23 cellular contexts compared by ENCODE assay signal in genomic region chr14:75510547-75510946, GRCh38. TPM values are rescaled to one million over a fixed set of nuclear protein-coding genes. Genes with fewer than 3 reads are reported as not detected.
DNase-seq lines count a peak whose midpoint lies in the region; ATAC-seq, FAIRE-seq and TF ChIP-seq lines count a peak whose summit lies in the region.
"Had no signal": no experiment of that assay in that cellular context is flagged by ENCODE, and none has a peak within 500 bp of the region (broad histone marks: within the 10 kb centered on the region; RNA-seq: fewer than 3 reads in every experiment).

No MANE protein-coding gene starts in this region.

- no peak for TF ChIP-seq RAD21 in A549 (conservative IDR thresholded peaks at IDR 0.05 in 1 of 2, IDR thresholded peaks at IDR 0.05 in 1 of 2)

- ATAC-seq in A549 (no peak), HG03342 (IDR thresholded peaks at IDR 0.05; ENCODE audit: unreplicated experiment) (no peak), esophagus mucosa (no peak)
- ATAC-seq in stimulated activated effector memory CD8-positive, alpha-beta T cell treated with anti-CD3 and anti-CD28 coated beads, Interleukin-12 subunit alpha, Interleukin-12 subunit beta, amount 100 ng/mL, for 72 hours: peak; percentile 59
- ATAC-seq: PC-3 had no signal

- peaks cover 15% of the 10 kb centered on the region for H3K36me3 Mint-ChIP-seq in activated CD4-positive, alpha-beta memory T cell treated with anti-CD3 and anti-CD28 coated beads for 36 hours
- peaks cover 21% of the 10 kb centered on the region for H3K36me3 Mint-ChIP-seq in activated CD4-positive, alpha-beta memory T cell treated with anti-CD3 and anti-CD28 coated beads, Interleukin-2, amount 10 ng/mL, durations not matched to agents 7 days and 5 days (ENCODE audit: low read depth)
- H3K36me3 Mint-ChIP-seq in activated T-helper 1 cell treated with anti-CD3 and anti-CD28 coated beads, Interleukin-12 subunit alpha, Interleukin-12 subunit beta, Interleukin-2, Interleukin-4 antibody, amounts not matched to agents 30 ng/mL and 10 ng/mL and 1 ng/mL, durations not matched to agents 14 hours and 24 hours and 36 hours (ENCODE audit: low read depth): peaks cover 15% of the 10 kb centered on the region
- no peaks in the 10 kb centered on the region for H3K36me3 Mint-ChIP-seq in stimulated activated effector memory CD8-positive, alpha-beta T cell treated with anti-CD3 and anti-CD28 coated beads, Interleukin-12 subunit alpha, Interleukin-12 subunit beta, amount 100 ng/mL, for 72 hours
- H3K36me3 Mint-ChIP-seq: IgD-negative memory B cell had no signal

- TF ChIP-seq CTCF in A549 (IDR thresholded peaks at IDR 0.05): no peak

- no peaks in the 10 kb centered on the region for H3K27me3 Mint-ChIP-seq in activated CD4-positive, alpha-beta memory T cell treated with anti-CD3 and anti-CD28 coated beads for 36 hours
- no peaks in the 10 kb centered on the region for H3K27me3 Mint-ChIP-seq in activated CD4-positive, alpha-beta memory T cell treated with anti-CD3 and anti-CD28 coated beads, Interleukin-2, amount 10 ng/mL, durations not matched to agents 7 days and 5 days
- H3K27me3 Mint-ChIP-seq in activated T-helper 1 cell treated with anti-CD3 and anti-CD28 coated beads, Interleukin-12 subunit alpha, Interleukin-12 subunit beta, Interleukin-2, Interleukin-4 antibody, amounts not matched to agents 30 ng/mL and 10 ng/mL and 1 ng/mL, durations not matched to agents 14 hours and 24 hours and 36 hours (ENCODE audit: insufficient read depth): no peaks in the 10 kb centered on the region
- H3K27me3 Mint-ChIP-seq: IgD-negative memory B cell had no signal

- POLR2A ChIA-PET in activated CD4-positive, alpha-beta memory T cell treated with anti-CD3 and anti-CD28 coated beads for 36 hours (lab: Charles Lee): no interaction called here
- POLR2A ChIA-PET in activated CD4-positive, alpha-beta memory T cell treated with anti-CD3 and anti-CD28 coated beads, Interleukin-2, amount 10 ng/mL, durations not matched to agents 7 days and 5 days (lab: Charles Lee): no interaction called here
- POLR2A ChIA-PET in A549 (lab: Yijun Ruan, JAX): no interaction called here

- peaks cover 42% of the 10 kb centered on the region for H3K4me1 Mint-ChIP-seq in activated CD4-positive, alpha-beta memory T cell treated with anti-CD3 and anti-CD28 coated beads for 36 hours (ENCODE audit: low read depth)
- peaks cover 21% of the 10 kb centered on the region for H3K4me1 Mint-ChIP-seq in activated CD4-positive, alpha-beta memory T cell treated with anti-CD3 and anti-CD28 coated beads, Interleukin-2, amount 10 ng/mL, durations not matched to agents 7 days and 5 days
- peaks cover 34% of the 10 kb centered on the region for H3K4me1 Mint-ChIP-seq in activated T-helper 1 cell treated with anti-CD3 and anti-CD28 coated beads, Interleukin-12 subunit alpha, Interleukin-12 subunit beta, Interleukin-2, Interleukin-4 antibody, amounts not matched to agents 30 ng/mL and 10 ng/mL and 1 ng/mL, durations not matched to agents 14 hours and 24 hours and 36 hours (ENCODE audit: low read depth)
- H3K4me1 Mint-ChIP-seq in stimulated activated effector memory CD8-positive, alpha-beta T cell treated with anti-CD3 and anti-CD28 coated beads, Interleukin-12 subunit alpha, Interleukin-12 subunit beta, amount 100 ng/mL, for 72 hours: peaks cover 44% of the 10 kb centered on the region

- 100% methylated on average over 1 of the region's 1 CpG for WGBS in A549 (ENCODE audit: missing lambda C conversion rate)

- peaks cover 34% of the 10 kb centered on the region for H3K9me3 ChIP-seq in A549

- CTCF ChIA-PET in activated CD4-positive, alpha-beta memory T cell treated with anti-CD3 and anti-CD28 coated beads for 36 hours (lab: Charles Lee): interaction anchor here (1.8 kb wide), 1 partner anchor 202 kb away, joined by 4 read pairs; no protein-coding TSS in a partner anchor
- CTCF ChIA-PET in activated CD4-positive, alpha-beta memory T cell treated with anti-CD3 and anti-CD28 coated beads, Interleukin-2, amount 10 ng/mL, durations not matched to agents 7 days and 5 days (lab: Charles Lee): no interaction called here
- CTCF ChIA-PET in A549 (lab: Yijun Ruan, JAX): no interaction called here

- no peak for TF ChIP-seq EP300 in A549 (IDR thresholded peaks at IDR 0.05)

- no peak overlapping the region for H3K4me2 ChIP-seq in A549

- peak; percentile 73 for FAIRE-seq in A549 (lab: Jason Lieb, UNC)
- FAIRE-seq: HTR-8/SVneo had no signal

- DNase-seq in activated CD4-positive, alpha-beta memory T cell treated with anti-CD3 and anti-CD28 coated beads for 36 hours: no peak
- DNase-seq in activated CD4-positive, alpha-beta memory T cell treated with anti-CD3 and anti-CD28 coated beads, Interleukin-2, amount 10 ng/mL, durations not matched to agents 7 days and 5 days: no peak
- DNase-seq in A549 (ENCODE audit: low read depth in 1 of 2, low spot score in 1 of 2): no peak
- DNase-seq in activated T-helper 1 cell treated with anti-CD3 and anti-CD28 coated beads, Interleukin-12 subunit alpha, Interleukin-12 subunit beta, Interleukin-2, Interleukin-4 antibody, amounts not matched to agents 30 ng/mL and 10 ng/mL and 1 ng/mL, durations not matched to agents 14 hours and 24 hours and 36 hours (ENCODE audit: low spot score): no peak
- DNase-seq in stimulated activated effector memory CD8-positive, alpha-beta T cell treated with anti-CD3 and anti-CD28 coated beads, Interleukin-12 subunit alpha, Interleukin-12 subunit beta, amount 100 ng/mL, for 72 hours (ENCODE audit: low spot score in 2 of 2): no peak
- DNase-seq: C1 segment of cervical spinal cord, DMS79 treated with DMSO at 0.1 percent for 48 hours, HCEC 1CT, Kasumi-1, MM.1S, NCI-H2029, NCI-H2171 treated with DMSO at 0.1 percent for 48 hours, NCI-H748 treated with DMSO at 0.1 percent for 48 hours, PC-3 had no signal

- H3K4me3 Mint-ChIP-seq in activated CD4-positive, alpha-beta memory T cell treated with anti-CD3 and anti-CD28 coated beads for 36 hours: no peak overlapping the region
- H3K4me3 Mint-ChIP-seq in activated CD4-positive, alpha-beta memory T cell treated with anti-CD3 and anti-CD28 coated beads, Interleukin-2, amount 10 ng/mL, durations not matched to agents 7 days and 5 days: no peak overlapping the region
- no peak overlapping the region for H3K4me3 Mint-ChIP-seq in activated T-helper 1 cell treated with anti-CD3 and anti-CD28 coated beads, Interleukin-12 subunit alpha, Interleukin-12 subunit beta, Interleukin-2, Interleukin-4 antibody, amounts not matched to agents 30 ng/mL and 10 ng/mL and 1 ng/mL, durations not matched to agents 14 hours and 24 hours and 36 hours
- no peak overlapping the region for H3K4me3 Mint-ChIP-seq in stimulated activated effector memory CD8-positive, alpha-beta T cell treated with anti-CD3 and anti-CD28 coated beads, Interleukin-12 subunit alpha, Interleukin-12 subunit beta, amount 100 ng/mL, for 72 hours

- TF ChIP-seq POLR2A in A549 (IDR thresholded peaks at IDR 0.05; ENCODE audit: low read length): no peak

- peaks cover 28% of the 10 kb centered on the region for H3K9me3 Mint-ChIP-seq in activated CD4-positive, alpha-beta memory T cell treated with anti-CD3 and anti-CD28 coated beads for 36 hours
- H3K9me3 Mint-ChIP-seq in activated CD4-positive, alpha-beta memory T cell treated with anti-CD3 and anti-CD28 coated beads, Interleukin-2, amount 10 ng/mL, durations not matched to agents 7 days and 5 days: peaks cover 28% of the 10 kb centered on the region
- H3K9me3 Mint-ChIP-seq in activated T-helper 1 cell treated with anti-CD3 and anti-CD28 coated beads, Interleukin-12 subunit alpha, Interleukin-12 subunit beta, Interleukin-2, Interleukin-4 antibody, amounts not matched to agents 30 ng/mL and 10 ng/mL and 1 ng/mL, durations not matched to agents 14 hours and 24 hours and 36 hours: peaks cover 43% of the 10 kb centered on the region
- peaks cover 24% of the 10 kb centered on the region for H3K9me3 Mint-ChIP-seq in stimulated activated effector memory CD8-positive, alpha-beta T cell treated with anti-CD3 and anti-CD28 coated beads, Interleukin-12 subunit alpha, Interleukin-12 subunit beta, amount 100 ng/mL, for 72 hours

- intact Hi-C loops in activated CD4-positive, alpha-beta memory T cell treated with anti-CD3 and anti-CD28 coated beads for 36 hours (cut with micrococcal nuclease): loop anchor here (1.0 kb wide), 1 partner anchor 17 kb away; no protein-coding TSS in a partner anchor
- intact Hi-C loops in activated T-helper 1 cell treated with anti-CD3 and anti-CD28 coated beads, Interleukin-12 subunit alpha, Interleukin-12 subunit beta, Interleukin-2, Interleukin-4 antibody, amounts not matched to agents 30 ng/mL and 10 ng/mL and 1 ng/mL, durations not matched to agents 14 hours and 24 hours and 36 hours (cut with micrococcal nuclease): loop anchor here (1.0 kb wide), 1 partner anchor 12 kb away; the partner anchor contains the start of gene BATF

- peak overlapping the region; percentile 45 for H3K27ac Mint-ChIP-seq in activated CD4-positive, alpha-beta memory T cell treated with anti-CD3 and anti-CD28 coated beads for 36 hours
- no peak overlapping the region for H3K27ac Mint-ChIP-seq in activated CD4-positive, alpha-beta memory T cell treated with anti-CD3 and anti-CD28 coated beads, Interleukin-2, amount 10 ng/mL, durations not matched to agents 7 days and 5 days
- peak overlapping the region; percentile 31 for H3K27ac Mint-ChIP-seq in activated T-helper 1 cell treated with anti-CD3 and anti-CD28 coated beads, Interleukin-12 subunit alpha, Interleukin-12 subunit beta, Interleukin-2, Interleukin-4 antibody, amounts not matched to agents 30 ng/mL and 10 ng/mL and 1 ng/mL, durations not matched to agents 14 hours and 24 hours and 36 hours
- H3K27ac Mint-ChIP-seq in stimulated activated effector memory CD8-positive, alpha-beta T cell treated with anti-CD3 and anti-CD28 coated beads, Interleukin-12 subunit alpha, Interleukin-12 subunit beta, amount 100 ng/mL, for 72 hours: peak overlapping the region; percentile 74
- H3K27ac Mint-ChIP-seq: IgD-negative memory B cell had no signal

- H3K4me1 ChIP-seq in A549: no peaks in the 10 kb centered on the region

- no peak overlapping the region for H3K4me3 ChIP-seq in A549

- H3K27ac ChIP-seq in A549: no peak overlapping the region
- H3K27ac ChIP-seq: HL-60, RWPE1 had no signal

RNA-seq across cellular contexts. Expression of gene BATF, which starts 11.7 kb away (rescaled TPM):
- total RNA-seq in activated CD4-positive, alpha-beta memory T cell treated with anti-CD3 and anti-CD28 coated beads for 36 hours: 100 to 1,000 TPM; 171 to 182 TPM
- 10 to 100 TPM; 63.0 to 66.1 TPM for total RNA-seq in activated CD4-positive, alpha-beta memory T cell treated with anti-CD3 and anti-CD28 coated beads, Interleukin-2, amount 10 ng/mL, durations not matched to agents 7 days and 5 days
- polyA plus RNA-seq in A549 (2011; rRNA removed) (not detected in 2 replicates), A549 (2017; fragmentation: RNase III; extraction: RNeasy Plus Mini Kit Qiagen cat#74134 plus additional on column Dnase treatment) (not detected in 3 replicates)
- 0.05 TPM in 1 of 2 replicates, not detected in the other for polyA plus RNA-seq in A549 (2012; cell fraction: cytosol; rRNA removed)
- polyA plus RNA-seq in A549 (2012; cell fraction: nucleus; rRNA removed): not detected in 2 replicates
- polyA minus RNA-seq in A549 (2011; rRNA and poly(A)+ RNA removed): not detected in 2 replicates
- 213 and 214 TPM in 2 replicates for total RNA-seq in activated T-helper 1 cell treated with anti-CD3 and anti-CD28 coated beads, Interleukin-12 subunit alpha, Interleukin-12 subunit beta, Interleukin-2, Interleukin-4 antibody, amounts not matched to agents 30 ng/mL and 10 ng/mL and 1 ng/mL, durations not matched to agents 14 hours and 24 hours and 36 hours
- 0.84 TPM for total RNA-seq in esophagus mucosa
- total RNA-seq: A673, G401, NCI-H460, PC-3 had no signal

Comparison
In these comparisons a context has a peak if more than half of its experiments do, and no peak if none do; other contexts are left out.
1. RNA of gene BATF, which starts 11.7 kb away (total RNA-seq): 213 to 214 TPM in activated T-helper 1 cell treated with anti-CD3 and anti-CD28 coated beads, Interleukin-12 subunit alpha, Interleukin-12 subunit beta, Interleukin-2, Interleukin-4 antibody, amounts not matched to agents 30 ng/mL and 10 ng/mL and 1 ng/mL, durations not matched to agents 14 hours and 24 hours and 36 hours, 171 to 182 TPM in activated CD4-positive, alpha-beta memory T cell treated with anti-CD3 and anti-CD28 coated beads for 36 hours and 63.0 to 66.1 TPM in activated CD4-positive, alpha-beta memory T cell treated with anti-CD3 and anti-CD28 coated beads, Interleukin-2, amount 10 ng/mL, durations not matched to agents 7 days and 5 days; 0.84 TPM in esophagus mucosa (single experiment); every median in the first group is over 10 times any median in the second.